8 cellular contexts compared by ENCODE assay signal in genomic region chr16:17345043-17345442, GRCh38.
DNase-seq lines count a peak whose midpoint lies in the region; ATAC-seq and TF ChIP-seq lines count a peak whose summit lies in the region.

No MANE protein-coding gene starts in this region.

- H3K36me3 Mint-ChIP-seq in CD8-positive, alpha-beta memory T cell: peaks cover 0 to 4% (median 1%) of the 10 kb centered on the region in 3 donors

- peak overlapping the region in 4 of 7 donors; percentile 32 to 68 (median 47) for H3K4me3 Mint-ChIP-seq in CD8-positive, alpha-beta memory T cell

- H3K27ac Mint-ChIP-seq in CD8-positive, alpha-beta memory T cell: peak overlapping the region in 4 of 8 donors; percentile 6 to 84 (median 49)

- H3K27me3 Mint-ChIP-seq in CD8-positive, alpha-beta memory T cell: peaks cover 0 to under 1% of the 10 kb centered on the region in 2 donors

- TF ChIP-seq EP300 in sigmoid colon (IDR thresholded peaks at IDR 0.05): peak; percentile 82 to 99 (median 88)

- H3K36me3 ChIP-seq in CD8-positive, alpha-beta memory T cell (ENCODE audit: insufficient read depth, low read length): no peaks in the 10 kb centered on the region
- H3K36me3 ChIP-seq in sigmoid colon: no peaks in the 10 kb centered on the region

- peaks cover 76% of the 10 kb centered on the region for H3K4me1 ChIP-seq in CD8-positive, alpha-beta memory T cell (ENCODE audit: insufficient read depth, low read length)
- peaks cover 0 to 78% (median 75%) of the 10 kb centered on the region in 4 donors for H3K4me1 ChIP-seq in sigmoid colon

- H3K9me3 ChIP-seq in CD8-positive, alpha-beta memory T cell (ENCODE audit: low read length): no peaks in the 10 kb centered on the region
- H3K9me3 ChIP-seq in sigmoid colon: no peaks in the 10 kb centered on the region

- CTCF ChIA-PET in CD8-positive, alpha-beta memory T cell (lab: Charles Lee): no interaction called here

- no peak for DNase-seq in CD8-positive, alpha-beta memory T cell
- DNase-seq in NB4 (ENCODE audit: low read depth) (peak; percentile 70), fibroblast of gingiva (ENCODE audit: low read depth) (peak; percentile 41), sigmoid colon (peak; percentile 96), cerebellar cortex (ENCODE audit: low spot score) (no peak), H4 (ENCODE audit: low spot score) (no peak), NCI-H1436 treated with DMSO at 0.1 percent for 48 hours (lab: John Stamatoyannopoulos, UW) (no peak)

- H3K9me3 Mint-ChIP-seq in CD8-positive, alpha-beta memory T cell: no peaks in the 10 kb centered on the region

- POLR2A ChIA-PET in CD8-positive, alpha-beta memory T cell (lab: Charles Lee): no interaction called here

- no peak overlapping the region for H3K27ac ChIP-seq in CD8-positive, alpha-beta memory T cell (ENCODE audit: low read depth, low read length)
- H3K27ac ChIP-seq in sigmoid colon: peak overlapping the region; percentile 82 to 92 (median 88)

- no peaks in the 10 kb centered on the region for H3K27me3 ChIP-seq in CD8-positive, alpha-beta memory T cell (ENCODE audit: insufficient read depth, low read length, poor library complexity, severe bottlenecking)
- H3K27me3 ChIP-seq in sigmoid colon: no peaks in the 10 kb centered on the region

- TF ChIP-seq POLR2A in NB4 (IDR thresholded peaks at IDR 0.05; ENCODE audit: extremely low read depth, insufficient read length) (no peak), sigmoid colon (IDR thresholded peaks at IDR 0.05) (no peak)

- no peak for TF ChIP-seq CTCF in NB4 (IDR thresholded peaks at IDR 0.05; ENCODE audit: low read depth, low read length)
- no peak for TF ChIP-seq CTCF in sigmoid colon (IDR thresholded peaks at IDR 0.05)

- H3K4me1 Mint-ChIP-seq in CD8-positive, alpha-beta memory T cell: peaks cover 78 to 83% (median 81%) of the 10 kb centered on the region in 3 donors

- ATAC-seq in HG02884 (IDR thresholded peaks at IDR 0.05; ENCODE audit: unreplicated experiment): no peak

- WGBS in sigmoid colon, 2 donors: 40 to 75% methylated on average over 5 of the region's 5 CpGs

- no peak overlapping the region for H3K4me3 ChIP-seq in CD8-positive, alpha-beta memory T cell (ENCODE audit: low read length)
- H3K4me3 ChIP-seq in NB4 (ENCODE audit: low read depth, low read length): no peak overlapping the region
- H3K4me3 ChIP-seq in sigmoid colon: no peak overlapping the region

- intact Hi-C loops in sigmoid colon (cut with DNase I): loop anchor here (2.0 to 5.0 kb wide), 2 partner anchors 37 to 122 kb away; no protein-coding TSS in a partner anchor

Comparison
In these comparisons a context has a peak if more than half of its experiments do, and no peak if none do; other contexts are left out.
1. DNase-seq: peak in NB4 (single experiment), fibroblast of gingiva (single experiment) and sigmoid colon (single experiment); none in CD8-positive, alpha-beta memory T cell (0 of 5), cerebellar cortex (single experiment), H4 (single experiment) and NCI-H1436 treated with DMSO at 0.1 percent for 48 hours (single experiment).